ENCODE assay signal across 11 cellular contexts in genomic region chr11:128467041-128467440, GRCh38.
DNase-seq lines count a peak whose midpoint lies in the region; ATAC-seq and TF ChIP-seq lines count a peak whose summit lies in the region.
"Had no signal": no experiment of that assay in that cellular context is flagged by ENCODE, and none has a peak within 500 bp of the region (broad histone marks: within the 10 kb centered on the region; RNA-seq: fewer than 3 reads in every experiment).

No MANE protein-coding gene starts in this region.

- H3K36me3 Mint-ChIP-seq in activated CD4-positive, alpha-beta T cell treated with anti-CD3 and anti-CD28 coated beads for 36 hours (ENCODE audit: low read depth): peaks cover 94% of the 10 kb centered on the region

- peaks cover 97% of the 10 kb centered on the region for H3K4me1 Mint-ChIP-seq in activated CD4-positive, alpha-beta T cell treated with anti-CD3 and anti-CD28 coated beads for 36 hours

- peak overlapping the region; percentile 99 for H3K27ac Mint-ChIP-seq in activated CD4-positive, alpha-beta T cell treated with anti-CD3 and anti-CD28 coated beads for 36 hours

- peak overlapping the region; percentile 65 for H3K27ac ChIP-seq in adipose tissue (ENCODE audit: low read depth, low read length)
- H3K27ac ChIP-seq in lower lobe of right lung: peak overlapping the region; percentile 60
- peak overlapping the region; percentile 46 to 80 for H3K27ac ChIP-seq in thoracic aorta

- peak overlapping the region; percentile 59 for H3K4me3 Mint-ChIP-seq in activated CD4-positive, alpha-beta T cell treated with anti-CD3 and anti-CD28 coated beads for 36 hours

- peaks cover 88% of the 10 kb centered on the region for H3K4me1 ChIP-seq in lower lobe of right lung
- H3K4me1 ChIP-seq in thoracic aorta (ENCODE audit: control insufficient read depth in 1 of 2, low read depth in 2 of 2): peaks cover 45 to 70% of the 10 kb centered on the region in 2 donors

- 82 to 93% (median 88%) methylated on average over 6 of the region's 6 CpGs for WGBS in adipose tissue, 3 donors

- H3K27me3 Mint-ChIP-seq in activated CD4-positive, alpha-beta T cell treated with anti-CD3 and anti-CD28 coated beads for 36 hours: no peaks in the 10 kb centered on the region

- no peaks in the 10 kb centered on the region for H3K9me3 Mint-ChIP-seq in activated CD4-positive, alpha-beta T cell treated with anti-CD3 and anti-CD28 coated beads for 36 hours (ENCODE audit: low read depth)

- CTCF ChIA-PET in activated CD4-positive, alpha-beta T cell treated with anti-CD3 and anti-CD28 coated beads for 36 hours (lab: Charles Lee): interaction anchor here (1.0 to 9.0 kb wide), 7 partner anchors 18 to 309 kb away, joined by 3 to 86 read pairs (median 5); no protein-coding TSS in a partner anchor

- no peak for TF ChIP-seq CTCF in lower lobe of right lung (IDR thresholded peaks at IDR 0.05)
- no peak for TF ChIP-seq CTCF in thoracic aorta (IDR thresholded peaks at IDR 0.05)

- H3K36me3 ChIP-seq in lower lobe of right lung: peaks cover 69% of the 10 kb centered on the region
- no peaks in the 10 kb centered on the region for H3K36me3 ChIP-seq in thoracic aorta

- peak; percentile 0 for ATAC-seq in activated CD4-positive, alpha-beta T cell treated with anti-CD3 and anti-CD28 coated beads for 36 hours
- ATAC-seq in lower lobe of right lung (no peak), thoracic aorta (ENCODE audit: insufficient number of reproducible peaks, low FRiP score, low read depth) (no peak), GM18870 (IDR thresholded peaks at IDR 0.05; ENCODE audit: unreplicated experiment) (no peak)

- POLR2A ChIA-PET in activated CD4-positive, alpha-beta T cell treated with anti-CD3 and anti-CD28 coated beads for 36 hours (lab: Charles Lee): interaction anchor here (0.6 to 1.1 kb wide), 4 partner anchors 11 to 426 kb away, joined by 3 to 5 read pairs (median 4); no protein-coding TSS in a partner anchor

- H3K9me3 ChIP-seq in lower lobe of right lung: no peaks in the 10 kb centered on the region
- H3K9me3 ChIP-seq in thoracic aorta: no peaks in the 10 kb centered on the region
- H3K9me3 ChIP-seq: adrenal gland, neutrophil had no signal

- no peaks in the 10 kb centered on the region for H3K27me3 ChIP-seq in lower lobe of right lung (ENCODE audit: low read depth)
- no peaks in the 10 kb centered on the region for H3K27me3 ChIP-seq in thoracic aorta (replicated peaks; ENCODE audit: insufficient read depth)
- H3K27me3 ChIP-seq: adrenal gland, neutrophil had no signal

- H3K4me3 ChIP-seq in lower lobe of right lung (no peak overlapping the region), thoracic aorta (no peak overlapping the region)
- H3K4me3 ChIP-seq: adrenal gland had no signal

- intact Hi-C loops in activated CD4-positive, alpha-beta T cell treated with anti-CD3 and anti-CD28 coated beads for 36 hours (cut with DNase I, micrococcal nuclease): loop anchor here in 1 of 2 experiments (10.0 kb wide), 1 partner anchor 368 kb away; no protein-coding TSS in a partner anchor
- intact Hi-C loops in lower lobe of right lung (cut with DNase I): loop anchor here (10.0 kb wide), 1 partner anchor 48 kb away; no protein-coding TSS in a partner anchor

- DNase-seq in activated CD4-positive, alpha-beta T cell treated with anti-CD3 and anti-CD28 coated beads for 36 hours: peak; percentile 46
- no peak for DNase-seq in activated CD4-positive, alpha-beta T cell treated with anti-CD3 and anti-CD28 coated beads, Interleukin-2, amount 50 U/mL, for 1 hour
- no peak for DNase-seq in lower lobe of right lung
- DNase-seq in thoracic aorta (ENCODE audit: low spot score): no peak
- no peak for DNase-seq in NOMO-1 treated with DMSO at 0.1 percent for 48 hours (lab: John Stamatoyannopoulos, UW; ENCODE audit: unreplicated experiment)
- no peak for DNase-seq in inferior parietal cortex (ENCODE audit: extremely low spot score)
- DNase-seq: adrenal gland, NCI-H1694 had no signal
